ENCODE assay signal across 10 cellular contexts in the genomic region with DNA sequence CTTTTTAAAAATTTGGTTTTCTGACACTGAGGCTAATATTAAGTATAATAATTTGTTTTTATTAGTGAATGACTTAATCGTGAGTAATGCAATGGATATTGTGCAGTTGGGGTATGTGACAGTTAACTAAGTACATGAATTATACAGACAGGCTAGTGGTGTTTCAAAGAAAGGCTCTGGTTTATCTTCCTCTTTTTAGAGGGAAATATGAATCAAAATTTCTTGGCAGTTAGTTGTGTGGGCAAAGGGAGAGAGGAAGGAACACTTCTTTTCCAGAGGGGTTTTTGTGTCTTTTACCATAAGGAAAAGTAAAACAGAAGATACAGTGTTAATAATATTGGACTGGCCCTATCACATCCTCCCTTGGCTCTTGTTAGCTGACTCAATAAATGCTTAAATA. TPM values are rescaled to one million over a fixed set of nuclear protein-coding genes. Genes with fewer than 3 reads are reported as not detected.
DNase-seq lines count a peak whose midpoint lies in the region; ATAC-seq, FAIRE-seq and TF ChIP-seq lines count a peak whose summit lies in the region.
"Had no signal": no experiment of that assay in that cellular context is flagged by ENCODE, and none has a peak within 500 bp of the region (broad histone marks: within the 10 kb centered on the region; RNA-seq: fewer than 3 reads in every experiment).

No MANE protein-coding gene starts in this region.

- dilution Hi-C loops in keratinocyte (cut with MboI; ENCODE audit: extremely low pct_ligation_motif_present, low sequenced_read_pairs): no loop called here

- no peaks in the 10 kb centered on the region for H3K36me3 Mint-ChIP-seq in CD4-positive, CD25-positive, alpha-beta regulatory T cell
- H3K36me3 Mint-ChIP-seq in WTC11: 0 out of 2 replicates have a peak, but pooled peaks cover 7% of the 10 kb centered on the region

- no peak overlapping the region for H2AFZ ChIP-seq in keratinocyte (ENCODE audit: control insufficient read depth, low read length)

- H3K9me3 ChIP-seq in CD4-positive, CD25-positive, alpha-beta regulatory T cell (ENCODE audit: control insufficient read depth in 2 of 2, low read length in 2 of 2): no peaks in the 10 kb centered on the region
- no peaks in the 10 kb centered on the region for H3K9me3 ChIP-seq in keratinocyte (ENCODE audit: control insufficient read depth, low read depth, low read length)
- no peaks in the 10 kb centered on the region for H3K9me3 ChIP-seq in tibial nerve

- peak overlapping the region; percentile 22 to 95 (median 66) for H3K4me3 Mint-ChIP-seq in CD4-positive, CD25-positive, alpha-beta regulatory T cell
- H3K4me3 Mint-ChIP-seq in WTC11: no peak overlapping the region

- peaks cover 2% of the 10 kb centered on the region for H4K20me1 ChIP-seq in keratinocyte (ENCODE audit: control insufficient read depth, extremely low read depth, insufficient read depth, low read length)

- H3K9me3 Mint-ChIP-seq in CD4-positive, CD25-positive, alpha-beta regulatory T cell: peaks cover 0 to 3% (median 0%) of the 10 kb centered on the region in 7 donors
- H3K9me3 Mint-ChIP-seq in WTC11: no peaks in the 10 kb centered on the region

- H3K27ac ChIP-seq in CD4-positive, CD25-positive, alpha-beta regulatory T cell (ENCODE audit: insufficient read depth, low read length, poor library complexity, severe bottlenecking): no peak overlapping the region
- H3K27ac ChIP-seq in keratinocyte (ENCODE audit: control insufficient read depth, insufficient read depth, low read length): no peak overlapping the region
- no peak overlapping the region for H3K27ac ChIP-seq in tibial nerve

- POLR2A ChIA-PET in WTC11 (lab: Charles Lee): no interaction called here

- H3K79me2 ChIP-seq in keratinocyte (ENCODE audit: control insufficient read depth, insufficient read depth, low read length): peaks cover 89% of the 10 kb centered on the region

- DNase-seq in CD4-positive, CD25-positive, alpha-beta regulatory T cell: no peak
- DNase-seq in H54 (ENCODE audit: insufficient read length, low spot score): no peak
- DNase-seq in WTC11 (ENCODE audit: low spot score): no peak
- no peak for DNase-seq in keratinocyte (ENCODE audit: low read depth, low spot score)
- no peak for DNase-seq in frontal cortex (ENCODE audit: low spot score in 2 of 2)
- DNase-seq in stimulated activated CD4-positive, alpha-beta T cell treated with anti-CD3 and anti-CD28 coated beads, Interleukin-4, amount 100 ng/mL, for 1 hour: no peak
- no peak for DNase-seq in tibial nerve (ENCODE audit: low spot score in 2 of 2)
- DNase-seq: central memory CD4-positive, alpha-beta T cell; hippocampal formation had no signal

- peak overlapping the region; percentile 96 for H3K4me2 ChIP-seq in keratinocyte (ENCODE audit: control insufficient read depth, extremely low read depth, insufficient read depth, low read depth, low read length)

- H3K4me1 Mint-ChIP-seq in CD4-positive, CD25-positive, alpha-beta regulatory T cell: peaks cover 34 to 65% (median 53%) of the 10 kb centered on the region in 4 donors
- peaks cover 23% of the 10 kb centered on the region for H3K4me1 Mint-ChIP-seq in WTC11

- H3K9ac ChIP-seq in keratinocyte (ENCODE audit: control insufficient read depth, extremely low read depth, insufficient read depth, low read length): no peak overlapping the region

- H3K9me1 ChIP-seq in keratinocyte (ENCODE audit: control insufficient read depth, extremely low read depth, insufficient read depth, low read length): no peaks in the 10 kb centered on the region

- CTCF ChIA-PET in WTC11 (lab: Charles Lee): no interaction called here

- H3K27ac Mint-ChIP-seq in CD4-positive, CD25-positive, alpha-beta regulatory T cell: peak overlapping the region in 1 of 3 donors; percentile 47
- 0 out of 2 replicates have a peak overlapping the region, but pooled peaks have one; percentile 28 for H3K27ac Mint-ChIP-seq in WTC11

- ATAC-seq in CD4-positive, CD25-positive, alpha-beta regulatory T cell (ENCODE audit: low read depth in 2 of 2): no peak
- ATAC-seq in WTC11: no peak
- ATAC-seq in GM18909 (IDR thresholded peaks at IDR 0.05; ENCODE audit: poor library complexity, unreplicated experiment): no peak

- H3K36me3 ChIP-seq in CD4-positive, CD25-positive, alpha-beta regulatory T cell (ENCODE audit: control insufficient read depth, insufficient read depth, low read length): peaks cover 3% of the 10 kb centered on the region
- H3K36me3 ChIP-seq in keratinocyte (ENCODE audit: control insufficient read depth in 2 of 2, extremely low read depth in 1 of 2, insufficient read depth in 2 of 2, low read length in 2 of 2) (no peaks in the 10 kb centered on the region), tibial nerve (no peaks in the 10 kb centered on the region)

- H3K27me3 ChIP-seq in CD4-positive, CD25-positive, alpha-beta regulatory T cell (ENCODE audit: control insufficient read depth, insufficient read depth, low read length): no peaks in the 10 kb centered on the region
- H3K27me3 ChIP-seq in keratinocyte (ENCODE audit: control insufficient read depth, extremely low read depth, insufficient read depth, low read length): no peaks in the 10 kb centered on the region
- no peaks in the 10 kb centered on the region for H3K27me3 ChIP-seq in tibial nerve

- FAIRE-seq in H54 (lab: Jason Lieb, UNC): peak; percentile 45
- no peak for FAIRE-seq in keratinocyte (lab: Jason Lieb, UNC)
- no peak for FAIRE-seq in frontal cortex (lab: Jason Lieb, UNC)

- WGBS in tibial nerve, 2 donors: 20 to 25% methylated on average over 1 of the region's 1 CpG

- TF ChIP-seq CTCF in WTC11 (IDR thresholded peaks at IDR 0.05) (no peak), keratinocyte (optimal IDR thresholded peaks at IDR 0.05 in 1 of 3, IDR thresholded peaks at IDR 0.05 in 1 of 3, conservative IDR thresholded peaks at IDR 0.05 in 1 of 3; ENCODE audit: extremely low read depth in 1 of 3, insufficient read depth in 2 of 3, low read length in 3 of 3) (no peak), tibial nerve (IDR thresholded peaks at IDR 0.05) (no peak)

- no peak for TF ChIP-seq POLR2A in H54 (IDR thresholded peaks at IDR 0.05; ENCODE audit: low read depth, low read length)
- TF ChIP-seq POLR2A in tibial nerve (IDR thresholded peaks at IDR 0.05): no peak

- peak overlapping the region; percentile 88 for H3K4me3 ChIP-seq in CD4-positive, CD25-positive, alpha-beta regulatory T cell (ENCODE audit: low read depth, low read length)
- H3K4me3 ChIP-seq in keratinocyte (ENCODE audit: control insufficient read depth in 2 of 3, extremely low read depth in 1 of 3, insufficient read depth in 2 of 3, low read depth in 1 of 3, low read length in 3 of 3): peak overlapping the region in 2 of 3 experiments; percentile 5 to 90
- no peak overlapping the region for H3K4me3 ChIP-seq in tibial nerve

- no peak for TF ChIP-seq EP300 in tibial nerve (IDR thresholded peaks at IDR 0.05)

- peaks cover 37% of the 10 kb centered on the region for H3K4me1 ChIP-seq in CD4-positive, CD25-positive, alpha-beta regulatory T cell (ENCODE audit: control insufficient read depth, insufficient read depth, low read length, poor library complexity, severe bottlenecking)
- H3K4me1 ChIP-seq in keratinocyte (ENCODE audit: control insufficient read depth, extremely low read depth, insufficient read depth, low read length): peaks cover 25% of the 10 kb centered on the region
- peaks cover 0 to 62% (median 25%) of the 10 kb centered on the region in 4 donors for H3K4me1 ChIP-seq in tibial nerve

- H3K27me3 Mint-ChIP-seq in CD4-positive, CD25-positive, alpha-beta regulatory T cell: no peaks in the 10 kb centered on the region
- no peaks in the 10 kb centered on the region for H3K27me3 Mint-ChIP-seq in WTC11 (ENCODE audit: low read depth)

TF ChIP-seq in WTC11, 78 proteins besides CTCF, POLR2A, EP300 and RAD21 (continues in another document):
- TF ChIP-seq SMAD4 (CRISPR knock-in tag; IDR thresholded peaks at IDR 0.05): no peak
- no peak for TF ChIP-seq CREM (CRISPR knock-in tag; IDR thresholded peaks at IDR 0.05)
- TF ChIP-seq TEAD1 (CRISPR knock-in tag; IDR thresholded peaks at IDR 0.05): no peak
- TF ChIP-seq ATF1 (CRISPR knock-in tag; IDR thresholded peaks at IDR 0.05): no peak
- TF ChIP-seq, protein P1, sequence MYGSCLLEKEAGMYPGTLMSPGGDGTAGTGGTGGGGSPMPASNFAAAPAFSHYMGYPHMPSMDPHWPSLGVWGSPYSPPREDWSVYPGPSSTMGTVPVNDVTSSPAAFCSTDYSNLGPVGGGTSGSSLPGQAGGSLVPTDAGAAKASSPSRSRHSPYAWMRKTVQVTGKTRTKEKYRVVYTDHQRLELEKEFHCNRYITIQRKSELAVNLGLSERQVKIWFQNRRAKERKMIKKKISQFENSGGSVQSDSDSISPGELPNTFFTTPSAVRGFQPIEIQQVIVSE (CRISPR knock-in tag; IDR thresholded peaks at IDR 0.05; ENCODE audit: borderline replicate concordance): no peak

RNA-seq across cellular contexts. Expression of gene ZNF654, which starts 2.7 kb away (rescaled TPM):
- 19.1 TPM for total RNA-seq in CD4-positive, CD25-positive, alpha-beta regulatory T cell
- 10 to 100 TPM; 10.4 to 17.1 (median 13.8) TPM for polyA plus RNA-seq in CD4-positive, CD25-positive, alpha-beta regulatory T cell
- total RNA-seq in WTC11 (2021): 7.0 to 10.0 TPM (median 8.3 TPM) in 3 replicates
- 3.5 to 8.2 TPM (median 4.1 TPM) in 3 replicates for polyA plus RNA-seq in keratinocyte
- polyA plus RNA-seq in keratinocyte (2011; ENCODE audit: low read depth): 5.3 TPM
- polyA plus RNA-seq in keratinocyte (2011; cell fraction: cytosol; rRNA removed): 3.5 and 7.1 TPM in 2 replicates
- polyA plus RNA-seq in keratinocyte (2011; cell fraction: nucleus; rRNA removed): 9.9 and 12.8 TPM in 2 replicates
- polyA plus RNA-seq in keratinocyte (2012; ENCODE audit: low replicate concordance): 5.3 and 8.6 TPM in 2 replicates
- polyA minus RNA-seq in keratinocyte: 1.3 to 10.5 TPM (median 2.9 TPM) in 3 replicates
- polyA minus RNA-seq in keratinocyte (2011; cell fraction: cytosol; rRNA and poly(A)+ RNA removed): 3.8 TPM
- polyA minus RNA-seq in keratinocyte (2011; cell fraction: nucleus; rRNA and poly(A)+ RNA removed): 9.0 and 18.2 TPM in 2 replicates
- 35.1 TPM for total RNA-seq in frontal cortex
- total RNA-seq in tibial nerve: 10 to 100 TPM; 13.7 to 31.5 (median 15.7) TPM

RNA-seq across cellular contexts. Expression of gene CGGBP1, which starts 2.9 kb away (rescaled TPM):
- total RNA-seq in CD4-positive, CD25-positive, alpha-beta regulatory T cell: 110 TPM
- polyA plus RNA-seq in CD4-positive, CD25-positive, alpha-beta regulatory T cell: 100 to 1,000 TPM in 3 of 4 donors, 10 to 100 TPM in 1; 89.8 to 101 (median 101) TPM
- total RNA-seq in WTC11 (2021) (57.6 to 61.3 TPM (median 60.7 TPM) in 3 replicates), frontal cortex (130 TPM), tibial nerve (10 to 100 TPM; 57.3 to 70.6 (median 65.0) TPM)
- polyA plus RNA-seq in keratinocyte: 25.2 to 43.3 TPM (median 43.0 TPM) in 3 replicates
- 12.6 TPM for polyA plus RNA-seq in keratinocyte (2011; ENCODE audit: low read depth)
- polyA plus RNA-seq in keratinocyte (2011; cell fraction: cytosol; rRNA removed): 25.1 and 45.6 TPM in 2 replicates
- 39.7 and 50.9 TPM in 2 replicates for polyA plus RNA-seq in keratinocyte (2011; cell fraction: nucleus; rRNA removed)
- polyA plus RNA-seq in keratinocyte (2012; ENCODE audit: low replicate concordance): 21.3 and 30.2 TPM in 2 replicates
- 33.6 to 51.9 TPM (median 34.6 TPM) in 3 replicates for polyA minus RNA-seq in keratinocyte
- polyA minus RNA-seq in keratinocyte (2011; cell fraction: cytosol; rRNA and poly(A)+ RNA removed): 21.7 TPM
- polyA minus RNA-seq in keratinocyte (2011; cell fraction: nucleus; rRNA and poly(A)+ RNA removed): 11.8 and 21.0 TPM in 2 replicates

Comparison
In these comparisons a context has a peak if more than half of its experiments do, and no peak if none do; other contexts are left out.
1. H3K4me3 ChIP-seq: peak in CD4-positive, CD25-positive, alpha-beta regulatory T cell (single experiment) and keratinocyte (2 of 3); none in tibial nerve (0 of 4).